ENCODE assay signal across 19 cellular contexts in the genomic region with DNA sequence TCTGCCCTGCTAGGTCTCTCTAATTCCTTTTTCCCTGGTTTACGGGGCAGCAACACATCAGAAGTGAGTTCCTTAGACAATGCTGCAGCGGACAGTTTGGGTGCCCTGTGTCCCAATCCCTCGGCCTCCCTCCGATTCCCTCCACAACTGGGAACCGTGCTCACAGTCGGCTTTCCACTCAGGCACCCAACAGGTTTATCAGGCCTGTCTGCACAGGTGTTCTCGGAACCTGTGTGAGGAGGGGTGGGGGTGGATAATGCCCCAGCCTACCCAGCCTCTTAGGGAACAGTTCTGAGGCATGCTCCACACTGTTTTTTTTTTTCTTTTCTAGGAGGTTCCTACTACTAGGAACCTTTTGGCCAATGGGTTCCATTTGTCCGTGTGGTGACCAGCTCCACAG.
DNase-seq lines count a peak whose midpoint lies in the region; ATAC-seq, FAIRE-seq and TF ChIP-seq lines count a peak whose summit lies in the region.
"Had no signal": no experiment of that assay in that cellular context is flagged by ENCODE, and none has a peak within 500 bp of the region (broad histone marks: within the 10 kb centered on the region; RNA-seq: fewer than 3 reads in every experiment).

No MANE protein-coding gene starts in this region.

- FAIRE-seq in pancreas (lab: Jason Lieb, UNC) = no peak
- FAIRE-seq: A204.1, H1, HTR-8/SVneo had no signal

- H3K4me3 ChIP-seq in HL-60 (replicated peaks; ENCODE audit: insufficient read depth, low read length) (no peak overlapping the region), pancreas (no peak overlapping the region), thyroid gland (replicated peaks in 1 of 3) (no peak overlapping the region), neural progenitor cell (no peak overlapping the region)
- H3K4me3 ChIP-seq in CD4-positive, alpha-beta memory T cell (ENCODE audit: low read length in 2 of 2) = no peak overlapping the region

- no peak overlapping the region for H3K4me2 ChIP-seq in neural progenitor cell

- no peaks in the 10 kb centered on the region for H3K27me3 Mint-ChIP-seq in dendritic cell treated with granulocyte-macrophage colony-stimulating factor and Interleukin-4, amounts not matched to agents 40 ng/mL and 50 ng/mL, for 4 days
- no peaks in the 10 kb centered on the region for H3K27me3 Mint-ChIP-seq in CD4-positive, alpha-beta memory T cell
- no peaks in the 10 kb centered on the region for H3K27me3 Mint-ChIP-seq in neural progenitor cell (ENCODE audit: insufficient read depth, low read depth)

- H3K9me3 ChIP-seq in pancreas (no peaks in the 10 kb centered on the region), thyroid gland (no peaks in the 10 kb centered on the region), neural progenitor cell (ENCODE audit: low read depth) (no peaks in the 10 kb centered on the region)
- no peaks in the 10 kb centered on the region for H3K9me3 ChIP-seq in CD4-positive, alpha-beta memory T cell (ENCODE audit: control insufficient read depth in 1 of 2, low read length in 2 of 2)
- H3K9me3 ChIP-seq: BE2C had no signal

- ATAC-seq in pancreas = peak in 3 of 4 donors; percentile 46 to 72 (median 55)
- no peak for ATAC-seq in GM21390 (IDR thresholded peaks at IDR 0.05; ENCODE audit: unreplicated experiment)
- ATAC-seq: CD8-positive, alpha-beta T cell had no signal

- POLR2A ChIA-PET in CD4-positive, alpha-beta memory T cell (lab: Charles Lee; ENCODE audit: partially characterized antibody) = no interaction called here

- no peak for TF ChIP-seq CTCF in HL-60 (IDR thresholded peaks at IDR 0.05; ENCODE audit: insufficient read depth, low read length)
- no peak for TF ChIP-seq CTCF in pancreas (IDR thresholded peaks at IDR 0.05)
- no peak for TF ChIP-seq CTCF in thyroid gland (IDR thresholded peaks at IDR 0.05)
- no peak for TF ChIP-seq CTCF in neural progenitor cell (IDR thresholded peaks at IDR 0.05)

- peak overlapping the region; percentile 63 for H3K27ac ChIP-seq in HL-60 (replicated peaks)
- H3K27ac ChIP-seq in pancreas = no peak overlapping the region
- no peak overlapping the region for H3K27ac ChIP-seq in CD4-positive, alpha-beta memory T cell (ENCODE audit: low read depth, low read length)
- H3K27ac ChIP-seq in thyroid gland = no peak overlapping the region
- no peak overlapping the region for H3K27ac ChIP-seq in neural progenitor cell
- H3K27ac ChIP-seq: C4-2B had no signal

- H3K4me3 Mint-ChIP-seq in dendritic cell treated with granulocyte-macrophage colony-stimulating factor and Interleukin-4, amounts not matched to agents 40 ng/mL and 50 ng/mL, for 4 days = no peak overlapping the region
- H3K4me3 Mint-ChIP-seq in CD4-positive, alpha-beta memory T cell = no peak overlapping the region
- H3K4me3 Mint-ChIP-seq in neural progenitor cell = no peak overlapping the region
- H3K4me3 Mint-ChIP-seq: H9 had no signal

- no peaks in the 10 kb centered on the region for H4K20me1 ChIP-seq in neural progenitor cell (ENCODE audit: low read depth)

- CTCF ChIA-PET in CD4-positive, alpha-beta memory T cell (lab: Charles Lee; ENCODE audit: partially characterized antibody) = interaction anchor here (0.9 to 3.1 kb wide), 19 partner anchors 9 to 870 kb away, joined by 3 to 47 read pairs (median 4); partner anchors contain the start of genes DISC1, EXOC8 and SPRTN

- H3F3A ChIP-seq in neural progenitor cell (ENCODE audit: low read depth) = no peaks in the 10 kb centered on the region

- no peak overlapping the region for H2AFZ ChIP-seq in neural progenitor cell (replicated peaks)

- no peaks in the 10 kb centered on the region for H3K36me3 ChIP-seq in pancreas
- no peaks in the 10 kb centered on the region for H3K36me3 ChIP-seq in CD4-positive, alpha-beta memory T cell (ENCODE audit: insufficient read depth, low read length)
- H3K36me3 ChIP-seq in thyroid gland = no peaks in the 10 kb centered on the region
- H3K36me3 ChIP-seq in neural progenitor cell = no peaks in the 10 kb centered on the region
- H3K36me3 ChIP-seq: BE2C had no signal

- DNase-seq in HL-60 (ENCODE audit: low read depth in 1 of 2, low spot score in 1 of 2) (no peak), pancreas (no peak), thyroid gland (no peak), neural progenitor cell (ENCODE audit: low spot score) (no peak)
- DNase-seq in CD4-positive, alpha-beta memory T cell = no peak
- DNase-seq: ACHN; BE2C; Calu3; CD8-positive, alpha-beta T cell; DMS79 treated with DMSO at 0.1 percent for 48 hours; H9; KBM-7 had no signal

- H3K36me3 Mint-ChIP-seq in dendritic cell treated with granulocyte-macrophage colony-stimulating factor and Interleukin-4, amounts not matched to agents 40 ng/mL and 50 ng/mL, for 4 days (ENCODE audit: low read depth) = peaks cover 38% of the 10 kb centered on the region
- H3K36me3 Mint-ChIP-seq in CD4-positive, alpha-beta memory T cell = peaks cover 39 to 54% of the 10 kb centered on the region in 2 donors
- peaks cover 2% of the 10 kb centered on the region for H3K36me3 Mint-ChIP-seq in neural progenitor cell

- H3K4me1 ChIP-seq in pancreas (peaks cover 0 to 2% (median 0%) of the 10 kb centered on the region in 3 donors), thyroid gland (no peaks in the 10 kb centered on the region), neural progenitor cell (no peaks in the 10 kb centered on the region)
- no peaks in the 10 kb centered on the region for H3K4me1 ChIP-seq in CD4-positive, alpha-beta memory T cell (ENCODE audit: insufficient read depth, low read length)
- H3K4me1 ChIP-seq: BE2C had no signal

- no peak for TF ChIP-seq POLR2A in thyroid gland (IDR thresholded peaks at IDR 0.05)

- H3K9me3 Mint-ChIP-seq in dendritic cell treated with granulocyte-macrophage colony-stimulating factor and Interleukin-4, amounts not matched to agents 40 ng/mL and 50 ng/mL, for 4 days = peaks cover 10% of the 10 kb centered on the region
- peaks cover 0 to 17% (median 11%) of the 10 kb centered on the region in 8 donors for H3K9me3 Mint-ChIP-seq in CD4-positive, alpha-beta memory T cell
- H3K9me3 Mint-ChIP-seq in neural progenitor cell = no peaks in the 10 kb centered on the region

- peak overlapping the region; percentile 55 for H3K27ac Mint-ChIP-seq in dendritic cell treated with granulocyte-macrophage colony-stimulating factor and Interleukin-4, amounts not matched to agents 40 ng/mL and 50 ng/mL, for 4 days
- no peak overlapping the region for H3K27ac Mint-ChIP-seq in CD4-positive, alpha-beta memory T cell
- no peak overlapping the region for H3K27ac Mint-ChIP-seq in neural progenitor cell
- H3K27ac Mint-ChIP-seq: CD8-positive, alpha-beta T cell; H9; IgD-negative memory B cell had no signal

- 75% methylated on average over 8 of the region's 8 CpGs for WGBS in pancreas, 2 donors
- 92 to 100% methylated on average over 8 of the region's 8 CpGs for WGBS in thyroid gland, 2 donors

- H3K9ac ChIP-seq in neural progenitor cell = no peak overlapping the region

- no peaks in the 10 kb centered on the region for H3K79me2 ChIP-seq in neural progenitor cell (ENCODE audit: low read depth)

- intact Hi-C loops in dendritic cell treated with granulocyte-macrophage colony-stimulating factor and Interleukin-4, amounts not matched to agents 40 ng/mL and 50 ng/mL, for 4 days (cut with micrococcal nuclease) = loop anchor here (1.0 kb wide), 1 partner anchor 49 kb away; no protein-coding TSS in a partner anchor
- intact Hi-C loops in pancreas (cut with DNase I) (no loop called here), thyroid gland (cut with DNase I) (no loop called here)
- intact Hi-C loops in CD4-positive, alpha-beta memory T cell (cut with micrococcal nuclease) = loop anchor here (2.0 to 5.0 kb wide), 2 partner anchors 400 to 869 kb away; no protein-coding TSS in a partner anchor

- H3K27me3 ChIP-seq in HL-60 (ENCODE audit: insufficient read depth, poor library complexity, severe bottlenecking) (no peaks in the 10 kb centered on the region), pancreas (no peaks in the 10 kb centered on the region), thyroid gland (no peaks in the 10 kb centered on the region), neural progenitor cell (no peaks in the 10 kb centered on the region)
- H3K27me3 ChIP-seq in CD4-positive, alpha-beta memory T cell (ENCODE audit: insufficient read depth, low read length) = no peaks in the 10 kb centered on the region
- H3K27me3 ChIP-seq: BE2C had no signal

- H3K4me1 Mint-ChIP-seq in dendritic cell treated with granulocyte-macrophage colony-stimulating factor and Interleukin-4, amounts not matched to agents 40 ng/mL and 50 ng/mL, for 4 days (ENCODE audit: low read depth) = peaks cover 15% of the 10 kb centered on the region
- H3K4me1 Mint-ChIP-seq in CD4-positive, alpha-beta memory T cell = peaks cover 0 to 4% (median 0%) of the 10 kb centered on the region in 4 donors
- H3K4me1 Mint-ChIP-seq in neural progenitor cell = no peaks in the 10 kb centered on the region
- H3K4me1 Mint-ChIP-seq: H9, IgD-negative memory B cell had no signal

Comparison
In these comparisons a context has a peak if more than half of its experiments do, and no peak if none do; other contexts are left out.
1. intact Hi-C loops: an anchor here in dendritic cell treated with granulocyte-macrophage colony-stimulating factor and Interleukin-4, amounts not matched to agents 40 ng/mL and 50 ng/mL, for 4 days (1.0 kb wide) and CD4-positive, alpha-beta memory T cell (2.0 to 5.0 kb wide); none called in pancreas and thyroid gland.